In genomic region chr19:43595605-43595998, GRCh38 we compare ENCODE assay signal across 6 cellular contexts. TPM values are rescaled to one million over a fixed set of nuclear protein-coding genes. Genes with fewer than 3 reads are reported as not detected.
A peak's percentile ranks its signal among the peaks of the same experiment; 100 is the strongest.
DNase-seq lines count a peak whose midpoint lies in the region; ATAC-seq and TF ChIP-seq lines count a peak whose summit lies in the region.

No MANE protein-coding gene starts in this region.

- H3K4me3 ChIP-seq in adrenal gland (peak overlapping the region in 3 of 4 donors; percentile 47 to 65 (median 53)), muscle layer of duodenum (ENCODE audit: low read depth in 1 of 2, low read length in 2 of 2) (peak overlapping the region; percentile 78 to 88)

- H3K27ac Mint-ChIP-seq in activated T-cell treated with anti-CD3 and anti-CD28 coated beads, Interleukin-2, amount 50 U/mL, for 24 hours, result peak overlapping the region; percentile 100

- H3K27ac ChIP-seq in adrenal gland, result peak overlapping the region; percentile 78 to 96 (median 91)
- peak overlapping the region; percentile 98 for H3K27ac ChIP-seq in muscle layer of duodenum (ENCODE audit: low read length)

- H3K36me3 Mint-ChIP-seq in activated T-cell treated with anti-CD3 and anti-CD28 coated beads, Interleukin-2, amount 50 U/mL, for 24 hours (ENCODE audit: low read depth), result peaks cover 85% of the 10 kb centered on the region

- no peaks in the 10 kb centered on the region for H3K9me3 Mint-ChIP-seq in activated T-cell treated with anti-CD3 and anti-CD28 coated beads, Interleukin-2, amount 50 U/mL, for 24 hours

- H3K9me3 ChIP-seq in adrenal gland (replicated peaks in 1 of 3), result no peaks in the 10 kb centered on the region
- no peaks in the 10 kb centered on the region for H3K9me3 ChIP-seq in muscle layer of duodenum (ENCODE audit: control insufficient read depth in 1 of 2, low read length in 2 of 2)

- no peaks in the 10 kb centered on the region for H3K27me3 Mint-ChIP-seq in activated T-cell treated with anti-CD3 and anti-CD28 coated beads, Interleukin-2, amount 50 U/mL, for 24 hours

- ATAC-seq in GM18861 (IDR thresholded peaks at IDR 0.05; ENCODE audit: unreplicated experiment), result no peak

- peaks cover 39% of the 10 kb centered on the region for H3K4me1 Mint-ChIP-seq in activated T-cell treated with anti-CD3 and anti-CD28 coated beads, Interleukin-2, amount 50 U/mL, for 24 hours (ENCODE audit: low read depth)

- no peak for TF ChIP-seq CTCF in adrenal gland (IDR thresholded peaks at IDR 0.05)

- 1 to 3% (median 1%) methylated on average over 11 to 18 of the region's 18 CpGs for WGBS in adrenal gland, 4 donors

- H3K4me3 Mint-ChIP-seq in activated T-cell treated with anti-CD3 and anti-CD28 coated beads, Interleukin-2, amount 50 U/mL, for 24 hours, result peak overlapping the region; percentile 100

- peaks cover 20 to 30% of the 10 kb centered on the region in 2 donors for H3K4me1 ChIP-seq in adrenal gland (replicated peaks in 1 of 2)
- H3K4me1 ChIP-seq in muscle layer of duodenum (ENCODE audit: control insufficient read depth in 1 of 2, insufficient read depth in 2 of 2, low read length in 2 of 2), result peaks cover 7 to 38% of the 10 kb centered on the region in 2 donors

- H3K27me3 ChIP-seq in adrenal gland, result no peaks in the 10 kb centered on the region
- no peaks in the 10 kb centered on the region for H3K27me3 ChIP-seq in muscle layer of duodenum (ENCODE audit: low read depth, low read length)

- H3K36me3 ChIP-seq in adrenal gland (replicated peaks in 1 of 2), result peaks cover 0 to 44% of the 10 kb centered on the region in 2 donors
- H3K36me3 ChIP-seq in muscle layer of duodenum (ENCODE audit: control insufficient read depth in 1 of 2, insufficient read depth in 2 of 2, low read length in 2 of 2), result peaks cover 17 to 50% of the 10 kb centered on the region in 2 donors

- no peak for TF ChIP-seq POLR2A in adrenal gland (IDR thresholded peaks at IDR 0.05)

- intact Hi-C loops in adrenal gland (cut with DNase I), result loop anchor here in 1 of 2 donors (10.0 kb wide), 1 partner anchor 59 kb away; no protein-coding TSS in a partner anchor

- DNase-seq in activated T-cell treated with anti-CD3 and anti-CD28 coated beads, Interleukin-2, amount 50 U/mL, for 24 hours, result no peak
- no peak for DNase-seq in activated T-cell treated with anti-CD3 and anti-CD28 coated beads, Interleukin-2, amount 50 U/mL, for 48 hours
- no peak for DNase-seq in adrenal gland
- DNase-seq in pons (ENCODE audit: low spot score), result no peak

RNA-seq across cellular contexts. Expression of gene IRGQ, which starts 0.3 kb away (rescaled TPM):
- 10 to 100 TPM; 18.9 to 57.9 (median 26.7) TPM for total RNA-seq in adrenal gland
- 10 to 100 TPM in 1 of 3 donors, 1 to 10 TPM in 2; 7.0 to 12.8 (median 7.4) TPM for polyA plus RNA-seq in adrenal gland

RNA-seq across cellular contexts. Expression of gene ZNF576, which starts 0.8 kb away (rescaled TPM):
- total RNA-seq in adrenal gland, result 100 to 1,000 TPM in 1 of 8 donors, 10 to 100 TPM in 7; 15.7 to 114 (median 26.3) TPM
- 10 to 100 TPM in 2 of 3 donors, 1 to 10 TPM in 1; 9.8 to 13.7 (median 10.8) TPM for polyA plus RNA-seq in adrenal gland

RNA-seq across cellular contexts. Expression of gene SRRM5, which starts 16.3 kb away (rescaled TPM):
- total RNA-seq in adrenal gland, result under 1 TPM in 5 of 8 donors, not detected in 3; 0.15 to 0.43 (median 0.18) TPM
- polyA plus RNA-seq in adrenal gland, result 1 to 10 TPM in 2 of 3 donors, under 1 TPM in 1; 0.53 to 4.7 (median 1.2) TPM

RNA-seq across cellular contexts. Expression of gene PINLYP, which starts 20.0 kb away (rescaled TPM):
- total RNA-seq in adrenal gland, result 1 to 10 TPM in 6 of 8 donors, under 1 TPM in 1, not detected in 1; 0.61 to 5.1 (median 2.8) TPM
- polyA plus RNA-seq in adrenal gland, result 10 to 100 TPM in 2 of 3 donors, 1 to 10 TPM in 1; 4.3 to 16.0 (median 12.4) TPM

RNA-seq across cellular contexts. Expression of gene XRCC1, which starts 20.3 kb away (rescaled TPM):
- total RNA-seq in adrenal gland, result 10 to 100 TPM; 16.6 to 32.2 (median 26.6) TPM
- 10 to 100 TPM; 15.7 to 37.2 (median 31.1) TPM for polyA plus RNA-seq in adrenal gland
